4 cellular contexts compared by ENCODE assay signal in the genomic region with DNA sequence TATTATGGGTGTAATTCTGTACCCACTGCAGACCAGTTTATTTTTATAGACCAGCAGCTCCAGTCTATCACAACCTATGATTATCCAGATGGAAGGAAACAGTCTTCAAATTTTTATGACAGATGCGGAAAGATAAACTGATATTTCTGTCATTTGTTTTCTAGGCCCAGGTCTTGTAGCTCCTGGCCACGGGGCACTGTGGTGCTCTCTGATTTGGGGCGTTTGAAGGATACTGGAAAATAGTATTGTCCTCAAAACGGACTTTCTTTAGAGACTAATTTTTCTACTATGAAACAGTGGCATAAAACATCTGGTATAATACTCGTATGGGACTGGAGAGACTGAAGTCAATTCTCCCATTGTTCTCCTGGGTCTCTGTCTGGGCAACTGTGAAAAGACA.
A peak's percentile ranks its signal among the peaks of the same experiment; 100 is the strongest.
DNase-seq lines count a peak whose midpoint lies in the region; ATAC-seq, FAIRE-seq and TF ChIP-seq lines count a peak whose summit lies in the region.
"Not testable (repeated sequence)": the region's sequence is repeated elsewhere in the genome, so short reads cannot be mapped to it uniquely, and the experiment has no call there.

No MANE protein-coding gene starts in this region.

- not testable (repeated sequence) for H3K27ac Mint-ChIP-seq in GM23338; chondrocyte (ENCODE audit: unreplicated experiment)

- H3K27me3 Mint-ChIP-seq in GM23338 (ENCODE audit: insufficient read depth, low read depth, poor library complexity); chondrocyte (ENCODE audit: low read depth): not testable (repeated sequence)

- intact Hi-C loops in kidney (cut with DNase I); posterior vena cava (cut with DNase I): not testable (repeated sequence)

- not testable (repeated sequence) for DNase-seq in GM23338 (ENCODE audit: low spot score)
- DNase-seq in chondrocyte (ENCODE audit: low spot score) (peak; percentile 65), kidney (peak; percentile 46), posterior vena cava (ENCODE audit: low spot score) (peak; percentile 67)

- peaks cover 23% of the 10 kb centered on the region for H3K36me3 Mint-ChIP-seq in GM23338 (ENCODE audit: low read depth)
- H3K36me3 Mint-ChIP-seq in chondrocyte (ENCODE audit: low read depth) = not testable (repeated sequence)

- H3K4me1 Mint-ChIP-seq in GM23338; chondrocyte (ENCODE audit: low read depth): not testable (repeated sequence)

- not testable (repeated sequence) for H2AFZ ChIP-seq in GM23338

- not testable (repeated sequence) for ATAC-seq in GM23338

- FAIRE-seq in kidney (lab: Jason Lieb, UNC) = not testable (repeated sequence)

- H4K20me1 ChIP-seq in GM23338 (replicated peaks; ENCODE audit: insufficient read depth) = not testable (repeated sequence)

- H3K9ac ChIP-seq in kidney (ENCODE audit: low read length in 2 of 2) = not testable (repeated sequence)

- H3K4me1 ChIP-seq in GM23338 (ENCODE audit: insufficient read depth); kidney (ENCODE audit: control insufficient read depth in 1 of 2, insufficient read depth in 1 of 2, low read depth in 1 of 2, low read length in 2 of 2): not testable (repeated sequence)

- H3K4me3 Mint-ChIP-seq in GM23338; chondrocyte (ENCODE audit: unreplicated experiment): not testable (repeated sequence)

- TF ChIP-seq CTCF in GM23338 (conservative IDR thresholded peaks at IDR 0.05; ENCODE audit: low read depth in 2 of 2); chondrocyte (IDR thresholded peaks at IDR 0.05); kidney (IDR thresholded peaks at IDR 0.05; ENCODE audit: borderline replicate concordance, extremely low read depth, insufficient read depth): not testable (repeated sequence)

- H3K79me2 ChIP-seq in GM23338 (replicated peaks; ENCODE audit: insufficient read depth) = not testable (repeated sequence)

- peak overlapping the region; percentile 14; the same call in 1 of the 2 replicates for H3K4me3 ChIP-seq in GM23338
- H3K4me3 ChIP-seq in kidney (ENCODE audit: low read length in 2 of 2) = not testable (repeated sequence)

- not testable (repeated sequence) for H3K9me3 Mint-ChIP-seq in GM23338
- peaks cover 14% of the 10 kb centered on the region for H3K9me3 Mint-ChIP-seq in chondrocyte (ENCODE audit: low read depth)

- H3K9me2 ChIP-seq in GM23338 (ENCODE audit: insufficient read depth) = not testable (repeated sequence)

- H3K9me3 ChIP-seq in kidney (ENCODE audit: control insufficient read depth in 1 of 2, low read length in 2 of 2) = peaks cover 2 to 18% of the 10 kb centered on the region in 2 donors

- not testable (repeated sequence) for H3F3A ChIP-seq in GM23338 (replicated peaks; ENCODE audit: low read depth)

- peaks cover 18% of the 10 kb centered on the region for H3K36me3 ChIP-seq in GM23338 (ENCODE audit: insufficient read depth)
- H3K36me3 ChIP-seq in kidney (ENCODE audit: control insufficient read depth in 1 of 2, insufficient read depth in 2 of 2, low read length in 2 of 2) = not testable (repeated sequence)

- not testable (repeated sequence) for H3K4me2 ChIP-seq in GM23338

- not testable (repeated sequence) for H3K27ac ChIP-seq in GM23338 (ENCODE audit: low read depth); kidney (ENCODE audit: low read depth in 2 of 2, low read length in 2 of 2)

- H3K27me3 ChIP-seq in GM23338 (ENCODE audit: insufficient read depth) = not testable (repeated sequence)
